10 cellular contexts compared by ENCODE assay signal in genomic region chr2:4980989-4981388, GRCh38.
"Had no signal": no experiment of that assay in that cellular context is flagged by ENCODE, and none has a peak within 500 bp of the region (broad histone marks: within the 10 kb centered on the region; RNA-seq: fewer than 3 reads in every experiment).

No MANE protein-coding gene starts in this region.

- H3K4me2 ChIP-seq: GM23338, KMS-11 had no signal

- ATAC-seq: GM23338, HCT116, HepG2 had no signal

- H3K4me3 ChIP-seq: GM23338, HAP-1 had no signal

- H3K9me3 ChIP-seq: HAP-1 had no signal

- H3K4me1 ChIP-seq: HAP-1 had no signal

- H3K27ac Mint-ChIP-seq: GM23338, HFFc6, IgD-negative memory B cell had no signal

- H3K27me3 Mint-ChIP-seq: IgD-negative memory B cell had no signal

- DNase-seq: H7, HFFc6, KBM-7 had no signal

- H3K27ac ChIP-seq: HL-60, KMS-11 had no signal

- H2AFZ ChIP-seq: GM23338 had no signal

- H3K36me3 Mint-ChIP-seq: IgD-negative memory B cell had no signal

- H3K9ac ChIP-seq: KMS-11 had no signal

- H3K36me3 ChIP-seq: HAP-1 had no signal

- H3K4me1 Mint-ChIP-seq: GM23338, IgD-negative memory B cell had no signal

- H3K4me3 Mint-ChIP-seq: GM23338, HFFc6, IgD-negative memory B cell had no signal

- FAIRE-seq: HepG2 had no signal
